1 cellular context compared by ENCODE assay signal in genomic region chr2:167048829-167049228, GRCh38.
TF ChIP-seq lines count a peak whose summit lies in the region.

No MANE protein-coding gene starts in this region.

TF ChIP-seq in GM23338, 12 proteins besides CTCF, POLR2A, EP300 and RAD21 (continued from another document):
- no peak for TF ChIP-seq ZNF462 (CRISPR knock-in tag; IDR thresholded peaks at IDR 0.05)
- TF ChIP-seq POLR2AphosphoS5 (IDR thresholded peaks at IDR 0.05; ENCODE audit: low read depth) = no peak
- no peak for TF ChIP-seq CREB1 (CRISPR knock-in tag; IDR thresholded peaks at IDR 0.05; ENCODE audit: low read depth)
- no peak for TF ChIP-seq JUNB (IDR thresholded peaks at IDR 0.05; ENCODE audit: unreplicated experiment)
- TF ChIP-seq NANOG (IDR thresholded peaks at IDR 0.05; ENCODE audit: borderline replicate concordance) = no peak
- no peak for TF ChIP-seq EZH2 (IDR thresholded peaks at IDR 0.05; ENCODE audit: low read depth, unreplicated experiment)
